Comparison of ENCODE assay signal across 24 cellular contexts in the genomic region with DNA sequence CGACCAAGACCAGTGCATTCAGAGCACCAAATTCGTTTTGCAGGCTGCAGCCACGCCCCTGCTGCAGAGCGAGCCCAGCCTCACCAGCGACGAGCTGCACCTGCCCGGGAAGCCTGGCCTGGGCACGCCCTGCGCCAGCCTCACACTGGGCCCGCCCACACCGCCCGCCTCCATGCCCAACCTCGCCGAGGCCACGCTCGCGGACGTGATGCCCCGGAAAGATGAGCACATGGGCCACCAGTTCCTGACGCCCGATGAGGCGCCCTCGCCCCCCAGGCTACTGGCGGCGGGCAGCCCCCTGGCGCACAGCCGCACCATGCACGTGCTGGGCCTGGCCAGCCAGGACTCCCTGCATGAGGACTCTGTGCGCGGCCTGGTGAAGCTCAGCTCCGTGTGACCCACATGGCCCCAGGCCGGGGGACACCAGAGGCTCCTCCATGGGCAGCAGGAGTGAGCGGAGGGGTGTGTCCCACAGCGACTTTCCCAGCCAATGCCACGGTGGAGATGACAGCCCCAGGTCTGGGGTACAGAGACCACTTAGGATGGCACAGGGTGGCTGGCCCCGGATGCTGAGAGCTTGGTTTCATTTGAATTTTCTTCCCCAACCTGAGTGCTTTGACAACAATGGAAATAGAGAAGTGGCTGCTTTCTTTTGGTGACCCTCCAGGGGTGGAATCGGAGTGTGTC.
DNase-seq lines count a peak whose midpoint lies in the region; ATAC-seq, FAIRE-seq and TF ChIP-seq lines count a peak whose summit lies in the region.
"Had no signal": no experiment of that assay in that cellular context is flagged by ENCODE, and none has a peak within 500 bp of the region (broad histone marks: within the 10 kb centered on the region; RNA-seq: fewer than 3 reads in every experiment).

No MANE protein-coding gene starts in this region.

- H3K9ac ChIP-seq in K562 (ENCODE audit: insufficient read depth in 1 of 2, low read depth in 2 of 2, low read length in 2 of 2) = no peak overlapping the region
- H3K9ac ChIP-seq: BLaER1 had no signal

- H3K4me3 ChIP-seq in K562 (no peak overlapping the region), spleen (no peak overlapping the region)
- H3K4me3 ChIP-seq: BLaER1, SJSA1 had no signal

- H3K36me3 Mint-ChIP-seq in activated CD4-positive, alpha-beta T cell treated with anti-CD3 and anti-CD28 coated beads, Interleukin-2, amount 10 ng/mL, durations not matched to agents 7 days and 5 days (ENCODE audit: low read depth) = peaks cover 1% of the 10 kb centered on the region
- H3K36me3 Mint-ChIP-seq: CD4-positive, CD25-positive, alpha-beta regulatory T cell had no signal

- no peak for TF ChIP-seq POLR2A in K562 (conservative IDR thresholded peaks at IDR 0.05)
- no peak for TF ChIP-seq POLR2A in spleen (IDR thresholded peaks at IDR 0.05)

- ATAC-seq in K562 = no peak
- no peak for ATAC-seq in HG03196 (IDR thresholded peaks at IDR 0.05; ENCODE audit: unreplicated experiment)
- ATAC-seq: PC-3, Right ventricle myocardium inferior had no signal

- no peak for TF ChIP-seq EP300 in K562 (IDR thresholded peaks at IDR 0.05; ENCODE audit: low read length)

- no peaks in the 10 kb centered on the region for H4K20me1 ChIP-seq in K562 (replicated peaks; ENCODE audit: control insufficient read depth, insufficient read depth, low read length)
- H4K20me1 ChIP-seq: BLaER1 had no signal

- TF ChIP-seq CTCF in K562 (IDR thresholded peaks at IDR 0.05 in 2 of 3, conservative IDR thresholded peaks at IDR 0.05 in 1 of 3; ENCODE audit: insufficient read depth in 2 of 3, low read depth in 1 of 3, low read length in 3 of 3) (no peak), spleen (IDR thresholded peaks at IDR 0.05 in 8 of 11, conservative IDR thresholded peaks at IDR 0.05 in 3 of 11) (no peak)

- peaks cover 17% of the 10 kb centered on the region for H3K4me1 Mint-ChIP-seq in activated CD4-positive, alpha-beta T cell treated with anti-CD3 and anti-CD28 coated beads, Interleukin-2, amount 10 ng/mL, durations not matched to agents 7 days and 5 days

- no peaks in the 10 kb centered on the region for H3K9me3 Mint-ChIP-seq in activated CD4-positive, alpha-beta T cell treated with anti-CD3 and anti-CD28 coated beads, Interleukin-2, amount 10 ng/mL, durations not matched to agents 7 days and 5 days

- BruUV-seq in K562 (replicated peaks; lab: Mats Ljungman, UMichigan) = no TSS peak

- intact Hi-C loops in K562 (cut with micrococcal nuclease) = no loop called here
- intact Hi-C loops in spleen (cut with DNase I; ENCODE audit: low total_unique reads) = no loop called here

- H3K79me2 ChIP-seq in K562 (ENCODE audit: control insufficient read depth, insufficient read depth, low read length) = no peaks in the 10 kb centered on the region

- H3K27ac Mint-ChIP-seq in activated CD4-positive, alpha-beta T cell treated with anti-CD3 and anti-CD28 coated beads, Interleukin-2, amount 10 ng/mL, durations not matched to agents 7 days and 5 days = peak overlapping the region; percentile 19
- H3K27ac Mint-ChIP-seq: CD4-positive, CD25-positive, alpha-beta regulatory T cell had no signal

- H3K4me3 Mint-ChIP-seq in activated CD4-positive, alpha-beta T cell treated with anti-CD3 and anti-CD28 coated beads, Interleukin-2, amount 10 ng/mL, durations not matched to agents 7 days and 5 days = no peak overlapping the region
- H3K4me3 Mint-ChIP-seq: CD4-positive, CD25-positive, alpha-beta regulatory T cell had no signal

- H3K27ac ChIP-seq in K562 (ENCODE audit: extremely low read depth, low read depth, low read length) = no peak overlapping the region
- H3K27ac ChIP-seq in spleen = no peak overlapping the region
- H3K27ac ChIP-seq: BLaER1, SJSA1 had no signal

- H3K27me3 ChIP-seq in K562 (ENCODE audit: control insufficient read depth in 2 of 2, insufficient read depth in 2 of 2, low read length in 2 of 2) (no peaks in the 10 kb centered on the region), spleen (replicated peaks in 1 of 7) (no peaks in the 10 kb centered on the region)
- H3K27me3 ChIP-seq: SJSA1 had no signal

- no peak for FAIRE-seq in K562 (lab: Jason Lieb, UNC)
- FAIRE-seq: A204.1, D721Med, H54, HTR-8/SVneo had no signal

- no peaks in the 10 kb centered on the region; the same call in 2 of the 3 replicates for H3K36me3 ChIP-seq in K562 (ENCODE audit: control insufficient read depth, insufficient read depth, low read length)
- peaks cover 0 to 24% (median 3%) of the 10 kb centered on the region in 6 donors for H3K36me3 ChIP-seq in spleen
- H3K36me3 ChIP-seq: BLaER1, SJSA1 had no signal

- POLR2A ChIA-PET in activated CD4-positive, alpha-beta T cell treated with anti-CD3 and anti-CD28 coated beads, Interleukin-2, amount 10 ng/mL, durations not matched to agents 7 days and 5 days (lab: Charles Lee) = no interaction called here
- POLR2A ChIA-PET in K562 (lab: Yijun Ruan, JAX) = no interaction called here

- no peak for DNase-seq in activated CD4-positive, alpha-beta T cell treated with anti-CD3 and anti-CD28 coated beads, Interleukin-2, amount 10 ng/mL, durations not matched to agents 7 days and 5 days
- no peak for DNase-seq in activated CD4-positive, alpha-beta T cell treated with anti-CD3 and anti-CD28 coated beads for 48 hours
- DNase-seq in NCI-H526 treated with DMSO at 0.1 percent for 48 hours (lab: John Stamatoyannopoulos, UW) = peak; percentile 51
- no peak for DNase-seq in K562 (ENCODE audit: extremely low read depth in 1 of 4, low spot score in 3 of 4)
- peak; percentile 65 for DNase-seq in spleen
- no peak for DNase-seq in RPMI8226
- DNase-seq: CD4-positive, CD25-positive, alpha-beta regulatory T cell; KBM-7; MV-4-11; NCI-H1105; NCI-H1436 treated with DMSO at 0.1 percent for 48 hours; NCI-H2029; NCI-H2227 treated with DMSO at 0.1 percent for 48 hours; NCI-H82; NK-92 treated with Interleukin-12 subunit alpha and Interleukin-12 subunit beta, amount 100 ng/mL, for 24 hours; PC-3 had no signal

- CTCF ChIA-PET in activated CD4-positive, alpha-beta T cell treated with anti-CD3 and anti-CD28 coated beads, Interleukin-2, amount 10 ng/mL, durations not matched to agents 7 days and 5 days (lab: Charles Lee) = no interaction called here
- CTCF ChIA-PET in K562 (lab: Yijun Ruan, JAX; ENCODE audit: low intra/inter-chr PET ratio) = no interaction called here

- no peak overlapping the region for H3K4me2 ChIP-seq in K562 (ENCODE audit: insufficient read depth, low read length)
- H3K4me2 ChIP-seq: BLaER1 had no signal

- no peak overlapping the region for H2AFZ ChIP-seq in K562 (ENCODE audit: low read depth, low read length)

- H3K4me1 ChIP-seq in K562 (replicated peaks in 1 of 2; ENCODE audit: control insufficient read depth in 2 of 2, insufficient read depth in 2 of 2, low read length in 2 of 2) = peaks cover 0 to 2% of the 10 kb centered on the region in 2 experiments; a peak in 1 of 5 replicates
- peaks cover 0 to 25% (median 16%) of the 10 kb centered on the region in 6 donors for H3K4me1 ChIP-seq in spleen

- H3K9me3 ChIP-seq in K562 (replicated peaks; ENCODE audit: control insufficient read depth, insufficient read depth, low read depth, low read length) = no peaks in the 10 kb centered on the region
- H3K9me3 ChIP-seq in spleen = no peaks in the 10 kb centered on the region
- H3K9me3 ChIP-seq: BLaER1, SJSA1 had no signal

- H3K9me1 ChIP-seq in K562 (ENCODE audit: control insufficient read depth, insufficient read depth, low read length) = no peaks in the 10 kb centered on the region

- H3K27me3 Mint-ChIP-seq in activated CD4-positive, alpha-beta T cell treated with anti-CD3 and anti-CD28 coated beads, Interleukin-2, amount 10 ng/mL, durations not matched to agents 7 days and 5 days = no peaks in the 10 kb centered on the region

- no peak for TF ChIP-seq RAD21 in K562 (CRISPR knock-in tag; conservative IDR thresholded peaks at IDR 0.05 in 1 of 2, IDR thresholded peaks at IDR 0.05 in 1 of 2)

- in situ Hi-C loops in K562 (cut with MboI) = no loop called here

- 91% methylated on average over 33 of the region's 37 CpGs for WGBS in K562 (ENCODE audit: insufficient coverage, low coverage, missing lambda C conversion rate)
- 94 to 98% (median 95%) methylated on average over 24 to 37 of the region's 37 CpGs for WGBS in spleen, 5 donors

TF ChIP-seq in K562, 482 proteins besides CTCF, POLR2A, EP300 and RAD21:
- TF ChIP-seq ZNF639 (CRISPR knock-in tag; conservative IDR thresholded peaks at IDR 0.05 in 1 of 2, IDR thresholded peaks at IDR 0.05 in 1 of 2) (0 out of 4 replicates have a peak, but pooled peaks of 1 of the 2 experiments have one; percentile 31), IRF1 (CRISPR knock-in tag; IDR thresholded peaks at IDR 0.05; ENCODE audit: borderline replicate concordance) (no peak), POLR2G (IDR thresholded peaks at IDR 0.05; ENCODE audit: low read depth, low read length) (0 out of 2 replicates have a peak, but pooled peaks have one; percentile 34)

Comparison
In these comparisons a context has a peak if more than half of its experiments do, and no peak if none do; other contexts are left out.
1. DNase-seq: peak in NCI-H526 treated with DMSO at 0.1 percent for 48 hours (single experiment) and spleen (single experiment); none in activated CD4-positive, alpha-beta T cell treated with anti-CD3 and anti-CD28 coated beads, Interleukin-2, amount 10 ng/mL, durations not matched to agents 7 days and 5 days (single experiment), activated CD4-positive, alpha-beta T cell treated with anti-CD3 and anti-CD28 coated beads for 48 hours (single experiment), K562 (0 of 4) and RPMI8226 (single experiment).